In genomic region chr20:326645-327031, GRCh38 we compare ENCODE assay signal across 8 cellular contexts. TPM values are rescaled to one million over a fixed set of nuclear protein-coding genes. Genes with fewer than 3 reads are reported as not detected.
DNase-seq lines count a peak whose midpoint lies in the region; ATAC-seq and TF ChIP-seq lines count a peak whose summit lies in the region.

No MANE protein-coding gene starts in this region.

- DNase-seq in cardiac muscle cell (ENCODE audit: low read depth in 1 of 2, low spot score in 1 of 2), result peak; percentile 37 to 67
- DNase-seq in cardiac septum (ENCODE audit: low spot score), result no peak
- peak; percentile 23 to 40 for DNase-seq in foreskin keratinocyte
- DNase-seq in progenitor cell of endocrine pancreas (ENCODE audit: low spot score, unreplicated experiment), result peak; percentile 47
- DNase-seq in kidney tubule cell (ENCODE audit: low spot score), result no peak
- DNase-seq in effector CD4-positive, alpha-beta T cell, result no peak

- H3K9me3 Mint-ChIP-seq in progenitor cell of endocrine pancreas (ENCODE audit: low read depth), result no peaks in the 10 kb centered on the region

- H3K27ac ChIP-seq in cardiac muscle cell (peak overlapping the region; percentile 98), VCaP (peak overlapping the region; percentile 98), foreskin keratinocyte (no peak overlapping the region)

- H3K27ac Mint-ChIP-seq in progenitor cell of endocrine pancreas, result peak overlapping the region; percentile 88

- peak overlapping the region; percentile 89 for H3K4me3 Mint-ChIP-seq in progenitor cell of endocrine pancreas (ENCODE audit: low read depth)

- H3K36me3 Mint-ChIP-seq in progenitor cell of endocrine pancreas (ENCODE audit: insufficient read depth), result peaks cover 2% of the 10 kb centered on the region

- no peaks in the 10 kb centered on the region for H3K36me3 ChIP-seq in cardiac muscle cell

- TF ChIP-seq CTCF in cardiac muscle cell (IDR thresholded peaks at IDR 0.05; ENCODE audit: low read depth, low read length) (no peak), VCaP (conservative IDR thresholded peaks at IDR 0.05) (no peak), foreskin keratinocyte (conservative IDR thresholded peaks at IDR 0.05) (no peak), progenitor cell of endocrine pancreas (IDR thresholded peaks at IDR 0.05; ENCODE audit: unreplicated experiment) (no peak)

- peaks cover 19% of the 10 kb centered on the region for H3K4me1 ChIP-seq in cardiac muscle cell (ENCODE audit: low read depth)
- peaks cover 9% of the 10 kb centered on the region for H3K4me1 ChIP-seq in foreskin keratinocyte

- no peaks in the 10 kb centered on the region for H3K27me3 ChIP-seq in cardiac muscle cell
- H3K27me3 ChIP-seq in foreskin keratinocyte, result no peaks in the 10 kb centered on the region

- peaks cover 4% of the 10 kb centered on the region for H3K27me3 Mint-ChIP-seq in progenitor cell of endocrine pancreas

- ATAC-seq in foreskin keratinocyte, result no peak
- ATAC-seq in HG03354 (IDR thresholded peaks at IDR 0.05; ENCODE audit: poor library complexity, severe bottlenecking, unreplicated experiment), result no peak

- intact Hi-C loops in cardiac septum (cut with DNase I), result loop anchor here (2.0 kb wide), 2 partner anchors 20 to 30 kb away; partner anchors contain the start of genes NRSN2 and ZCCHC3

- peak overlapping the region; percentile 98 for H3K4me3 ChIP-seq in cardiac muscle cell

- H3K4me1 Mint-ChIP-seq in progenitor cell of endocrine pancreas (ENCODE audit: low read depth), result peaks cover 23% of the 10 kb centered on the region

- no peaks in the 10 kb centered on the region for H3K9me3 ChIP-seq in cardiac muscle cell (ENCODE audit: low read depth)

RNA-seq across cellular contexts. Expression of gene SOX12, which starts 1.3 kb away (rescaled TPM):
- total RNA-seq in cardiac muscle cell (57.6 and 79.8 TPM in 2 replicates), cardiac septum (10.6 TPM), foreskin keratinocyte (4.7 and 5.1 TPM in 2 replicates), progenitor cell of endocrine pancreas (54.8 and 59.0 TPM in 2 replicates)
- polyA plus RNA-seq in cardiac muscle cell (41.9 and 49.9 TPM in 2 replicates), foreskin keratinocyte (7.1 and 8.2 TPM in 2 replicates)

RNA-seq across cellular contexts. Expression of gene NRSN2, which starts 20.3 kb away (rescaled TPM):
- 111 and 190 TPM in 2 replicates for total RNA-seq in cardiac muscle cell
- polyA plus RNA-seq in cardiac muscle cell, result 135 and 170 TPM in 2 replicates
- total RNA-seq in cardiac septum, result 23.9 TPM
- 26.7 and 35.6 TPM in 2 replicates for total RNA-seq in foreskin keratinocyte
- 39.3 and 53.5 TPM in 2 replicates for polyA plus RNA-seq in foreskin keratinocyte
- total RNA-seq in progenitor cell of endocrine pancreas, result 28.9 and 33.0 TPM in 2 replicates

RNA-seq across cellular contexts. Expression of gene ZCCHC3, which starts 29.3 kb away (rescaled TPM):
- total RNA-seq in cardiac muscle cell (49.9 and 63.8 TPM in 2 replicates), cardiac septum (10.4 TPM), foreskin keratinocyte (6.2 and 8.6 TPM in 2 replicates), progenitor cell of endocrine pancreas (30.5 and 31.2 TPM in 2 replicates)
- polyA plus RNA-seq in cardiac muscle cell (43.7 and 53.1 TPM in 2 replicates), foreskin keratinocyte (7.1 and 9.6 TPM in 2 replicates)

RNA-seq across cellular contexts. Expression of gene C20orf96, which starts 36.1 kb away (rescaled TPM):
- total RNA-seq in cardiac muscle cell, result 6.2 and 9.3 TPM in 2 replicates
- polyA plus RNA-seq in cardiac muscle cell, result 31.9 and 41.9 TPM in 2 replicates
- total RNA-seq in cardiac septum, result 3.7 TPM
- total RNA-seq in foreskin keratinocyte, result 1.7 and 1.8 TPM in 2 replicates
- polyA plus RNA-seq in foreskin keratinocyte, result 3.2 and 3.8 TPM in 2 replicates
- total RNA-seq in progenitor cell of endocrine pancreas, result 69.9 and 70.1 TPM in 2 replicates

RNA-seq across cellular contexts. Expression of gene TRIB3, which starts 53.9 kb away (rescaled TPM):
- total RNA-seq in cardiac muscle cell (7.0 and 9.0 TPM in 2 replicates), cardiac septum (1.3 TPM), foreskin keratinocyte (72.4 and 207 TPM in 2 replicates), progenitor cell of endocrine pancreas (5.2 and 7.8 TPM in 2 replicates)
- polyA plus RNA-seq in cardiac muscle cell (5.3 and 7.2 TPM in 2 replicates), foreskin keratinocyte (74.9 and 203 TPM in 2 replicates)

Comparison
In these comparisons a context has a peak if more than half of its experiments do, and no peak if none do; other contexts are left out.
1. DNase-seq: peak in cardiac muscle cell (2 of 2), foreskin keratinocyte (2 of 2) and progenitor cell of endocrine pancreas (single experiment); none in cardiac septum (single experiment), kidney tubule cell (single experiment) and effector CD4-positive, alpha-beta T cell (single experiment).